Comparison of ENCODE assay signal across 8 cellular contexts in genomic region chr1:2611034-2611501, GRCh38. TPM values are rescaled to one million over a fixed set of nuclear protein-coding genes. Genes with fewer than 3 reads are reported as not detected.
DNase-seq lines count a peak whose midpoint lies in the region; ATAC-seq and FAIRE-seq lines count a peak whose summit lies in the region.

No MANE protein-coding gene starts in this region.

- peak; percentile 47 to 51 for DNase-seq in activated CD4-positive, alpha-beta T cell treated with anti-CD3 and anti-CD28 coated beads, Interleukin-2, amount 50 U/mL, for 48 hours
- DNase-seq in activated CD4-positive, alpha-beta T cell treated with anti-CD3 and anti-CD28 coated beads for 1 hour, result no peak
- DNase-seq in SJCRH30 (peak; percentile 41 to 46), germinal center (ENCODE audit: low spot score) (peak; percentile 72), frontal cortex (ENCODE audit: low spot score in 2 of 2) (no peak), RKO (ENCODE audit: low spot score) (no peak)
- peak; percentile 23 to 26 for DNase-seq in stimulated activated CD8-positive, alpha-beta memory T cell treated with anti-CD3 and anti-CD28 coated beads, Interleukin-2, amount 100 ng/mL, for 48 hours (ENCODE audit: low read depth in 2 of 2)

- H3K9me3 ChIP-seq in SJCRH30 (replicated peaks), result no peaks in the 10 kb centered on the region

- peaks cover 16% of the 10 kb centered on the region for H3K27me3 ChIP-seq in SJCRH30

- FAIRE-seq in frontal cortex (lab: Jason Lieb, UNC), result no peak

- no peak for ATAC-seq in GM19351 (IDR thresholded peaks at IDR 0.05; ENCODE audit: unreplicated experiment)

- H3K36me3 ChIP-seq in SJCRH30, result no peaks in the 10 kb centered on the region

- H3K4me3 ChIP-seq in SJCRH30, result no peak overlapping the region

- no peak overlapping the region for H3K27ac ChIP-seq in SJCRH30

- H3K4me1 ChIP-seq in SJCRH30, result no peaks in the 10 kb centered on the region

RNA-seq across cellular contexts. Expression of gene MMEL1, which starts 21.7 kb away (rescaled TPM):
- not detected in 2 replicates for total RNA-seq in SJCRH30 (2014; rRNA removed; shearing (Covaris generic))
- 7.3 TPM for total RNA-seq in frontal cortex

RNA-seq across cellular contexts. Expression of gene PRXL2B, which starts 24.5 kb away (rescaled TPM):
- total RNA-seq in SJCRH30 (2014; rRNA removed; shearing (Covaris generic)), result 21.3 and 22.5 TPM in 2 replicates
- 12.6 TPM for total RNA-seq in frontal cortex

RNA-seq across cellular contexts. Expression of gene TNFRSF14, which starts 54.9 kb away (rescaled TPM):
- total RNA-seq in SJCRH30 (2014; rRNA removed; shearing (Covaris generic)), result 0.51 TPM in 1 of 2 replicates, not detected in the other
- total RNA-seq in frontal cortex, result 2.4 TPM

Comparison
In these comparisons a context has a peak if more than half of its experiments do, and no peak if none do; other contexts are left out.
1. DNase-seq: peak in activated CD4-positive, alpha-beta T cell treated with anti-CD3 and anti-CD28 coated beads, Interleukin-2, amount 50 U/mL, for 48 hours (2 of 2), SJCRH30 (2 of 2), germinal center (single experiment) and stimulated activated CD8-positive, alpha-beta memory T cell treated with anti-CD3 and anti-CD28 coated beads, Interleukin-2, amount 100 ng/mL, for 48 hours (2 of 2); none in activated CD4-positive, alpha-beta T cell treated with anti-CD3 and anti-CD28 coated beads for 1 hour (single experiment), frontal cortex (0 of 2) and RKO (single experiment).